Comparison of ENCODE assay signal across 25 cellular contexts in the genomic region with DNA sequence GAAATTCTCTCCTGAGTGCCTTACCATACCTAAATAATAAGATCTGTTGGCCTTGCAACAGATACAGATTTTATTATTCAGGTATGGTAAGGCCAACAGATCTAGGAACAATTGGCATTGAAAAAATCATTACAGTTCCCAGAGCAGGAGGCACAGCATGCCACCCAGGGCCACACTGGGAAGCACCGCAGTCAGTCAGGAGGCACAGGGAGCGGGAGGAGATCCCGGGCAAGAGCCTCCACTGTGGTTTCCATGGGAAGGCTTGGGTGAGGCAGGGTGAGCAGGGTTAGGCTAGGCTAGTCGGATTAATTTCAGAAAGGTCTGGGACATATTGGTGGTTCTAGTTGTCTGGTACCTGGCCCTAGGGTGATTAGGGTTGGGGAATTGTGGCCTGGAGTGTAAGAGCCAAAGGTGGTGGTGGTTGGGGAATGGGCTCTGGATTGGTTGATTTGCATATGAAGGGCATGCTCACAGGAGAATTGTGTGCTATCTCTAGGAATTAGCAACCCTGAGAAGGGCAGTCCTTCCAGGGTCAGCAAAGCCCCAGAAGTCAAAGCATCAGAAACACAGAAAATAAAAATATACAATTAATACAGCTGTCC.
DNase-seq lines count a peak whose midpoint lies in the region; FAIRE-seq and TF ChIP-seq lines count a peak whose summit lies in the region.
"Had no signal": no experiment of that assay in that cellular context is flagged by ENCODE, and none has a peak within 500 bp of the region (broad histone marks: within the 10 kb centered on the region; RNA-seq: fewer than 3 reads in every experiment).

No MANE protein-coding gene starts in this region.

- H3K4me3 ChIP-seq in HUES64 (ENCODE audit: low read length) (no peak overlapping the region; the same call in 1 of the 2 replicates), neural progenitor cell (no peak overlapping the region), small intestine (ENCODE audit: low read depth in 1 of 2, low read length in 2 of 2) (no peak overlapping the region), adrenal gland (no peak overlapping the region)
- H3K4me3 ChIP-seq: BLaER1 treated with 17β-estradiol and CSF1 and Interleukin-3, amounts not matched to agents 10 nM and 100 nM; Peyer's patch had no signal

- peak overlapping the region; percentile 1 for H3K4me2 ChIP-seq in neural progenitor cell
- H3K4me2 ChIP-seq: BLaER1 treated with 17β-estradiol and CSF1 and Interleukin-3, amounts not matched to agents 10 nM and 100 nM; KMS-11 had no signal

- H3K9ac ChIP-seq in HUES64 (ENCODE audit: low read depth, low read length) (no peak overlapping the region), neural progenitor cell (no peak overlapping the region)
- H3K9ac ChIP-seq: BLaER1 treated with 17β-estradiol and CSF1 and Interleukin-3, amounts not matched to agents 10 nM and 100 nM; KMS-11 had no signal

- H3K36me3 ChIP-seq in HUES64 (ENCODE audit: insufficient read depth, low read length), result no peaks in the 10 kb centered on the region
- H3K36me3 ChIP-seq in neural progenitor cell, result no peaks in the 10 kb centered on the region
- H3K36me3 ChIP-seq in small intestine (ENCODE audit: control insufficient read depth in 2 of 2, insufficient read depth in 2 of 2, low read length in 2 of 2), result no peaks in the 10 kb centered on the region
- H3K36me3 ChIP-seq in adrenal gland (replicated peaks in 1 of 2), result no peaks in the 10 kb centered on the region
- H3K36me3 ChIP-seq: BLaER1 treated with 17β-estradiol and CSF1 and Interleukin-3, amounts not matched to agents 10 nM and 100 nM; Peyer's patch had no signal

- H3K27ac Mint-ChIP-seq in neural progenitor cell, result no peak overlapping the region
- H3K27ac Mint-ChIP-seq: CD8-positive, alpha-beta T cell had no signal

- no peaks in the 10 kb centered on the region for H3K36me3 Mint-ChIP-seq in neural progenitor cell
- H3K36me3 Mint-ChIP-seq: CD8-positive, alpha-beta T cell had no signal

- WGBS in HUES64, result 41% methylated on average over 4 of the region's 4 CpGs
- 93 to 96% (median 95%) methylated on average over 4 of the region's 4 CpGs for WGBS in small intestine, 3 donors
- 90 to 96% (median 94%) methylated on average over 4 of the region's 4 CpGs for WGBS in adrenal gland, 4 donors

- no peak for TF ChIP-seq POLR2A in adrenal gland (IDR thresholded peaks at IDR 0.05)

- H3K4me3 Mint-ChIP-seq in neural progenitor cell, result no peak overlapping the region
- H3K4me3 Mint-ChIP-seq: CD8-positive, alpha-beta T cell had no signal

- H3K27ac ChIP-seq in HUES64 (ENCODE audit: low read depth, low read length), result peak overlapping the region; percentile 22; the same call in 1 of the 2 replicates
- H3K27ac ChIP-seq in neural progenitor cell, result no peak overlapping the region
- H3K27ac ChIP-seq in small intestine (ENCODE audit: low read depth in 1 of 2, low read length in 1 of 2), result no peak overlapping the region
- H3K27ac ChIP-seq in adrenal gland, result no peak overlapping the region
- H3K27ac ChIP-seq: 22Rv1; BLaER1 treated with 17β-estradiol and CSF1 and Interleukin-3, amounts not matched to agents 10 nM and 100 nM; HL-60; KMS-11; Peyer's patch had no signal

- FAIRE-seq in small intestine (lab: Jason Lieb, UNC), result no peak
- FAIRE-seq: G401.6, GM18507 had no signal

- no peaks in the 10 kb centered on the region for H3K27me3 Mint-ChIP-seq in neural progenitor cell (ENCODE audit: insufficient read depth, low read depth)

- H3K4me1 Mint-ChIP-seq in neural progenitor cell, result peaks cover 23% of the 10 kb centered on the region

- H3K9me3 Mint-ChIP-seq in neural progenitor cell, result no peaks in the 10 kb centered on the region
- H3K9me3 Mint-ChIP-seq: CD8-positive, alpha-beta T cell had no signal

- H3K79me2 ChIP-seq in neural progenitor cell (ENCODE audit: low read depth), result no peaks in the 10 kb centered on the region

- peaks cover 14% of the 10 kb centered on the region for H3K4me1 ChIP-seq in HUES64 (ENCODE audit: insufficient read depth, low read length)
- peaks cover 12% of the 10 kb centered on the region for H3K4me1 ChIP-seq in neural progenitor cell
- H3K4me1 ChIP-seq in small intestine (ENCODE audit: control insufficient read depth in 2 of 2, insufficient read depth in 1 of 2, low read depth in 1 of 2, low read length in 1 of 2), result no peaks in the 10 kb centered on the region
- no peaks in the 10 kb centered on the region for H3K4me1 ChIP-seq in adrenal gland (replicated peaks in 1 of 2)
- H3K4me1 ChIP-seq: BLaER1 treated with 17β-estradiol and CSF1 and Interleukin-3, amounts not matched to agents 10 nM and 100 nM; Peyer's patch had no signal

- H4K20me1 ChIP-seq in neural progenitor cell (ENCODE audit: low read depth), result no peaks in the 10 kb centered on the region
- H4K20me1 ChIP-seq: BLaER1 treated with 17β-estradiol and CSF1 and Interleukin-3, amounts not matched to agents 10 nM and 100 nM had no signal

- H2AFZ ChIP-seq in neural progenitor cell (replicated peaks), result no peak overlapping the region

- intact Hi-C loops in adrenal gland (cut with DNase I), result no loop called here

- TF ChIP-seq CTCF in neural progenitor cell (IDR thresholded peaks at IDR 0.05), result no peak
- no peak for TF ChIP-seq CTCF in adrenal gland (IDR thresholded peaks at IDR 0.05)

- H3K9me3 ChIP-seq in HUES64 (ENCODE audit: insufficient read depth, low read depth, low read length) (no peaks in the 10 kb centered on the region), neural progenitor cell (ENCODE audit: low read depth) (no peaks in the 10 kb centered on the region), small intestine (ENCODE audit: control insufficient read depth, low read depth) (no peaks in the 10 kb centered on the region), adrenal gland (replicated peaks in 1 of 3) (no peaks in the 10 kb centered on the region)
- H3K9me3 ChIP-seq: BLaER1 treated with 17β-estradiol and CSF1 and Interleukin-3, amounts not matched to agents 10 nM and 100 nM; Peyer's patch had no signal

- DNase-seq in ELF-1 (ENCODE audit: low read depth, low spot score) (peak; percentile 83), iPS DF 19.7 (ENCODE audit: low read depth, low spot score) (peak; percentile 35), neural progenitor cell (ENCODE audit: low spot score) (peak; percentile 15), small intestine (no peak), GM03348 (ENCODE audit: low spot score) (no peak), adrenal gland (no peak), A172 (ENCODE audit: low spot score) (no peak)
- DNase-seq: CD8-positive, alpha-beta T cell; DND-41; GOT3; IMR-90; NCI-H1092 treated with DMSO at 0.1 percent for 48 hours; NCI-H1436 treated with DMSO at 0.1 percent for 48 hours; NCI-H2029; NCI-H345; NCI-H524; NCI-H82; Peyer's patch had no signal

- H3K27me3 ChIP-seq in HUES64 (ENCODE audit: insufficient read depth, low read length) (no peaks in the 10 kb centered on the region), neural progenitor cell (no peaks in the 10 kb centered on the region), small intestine (ENCODE audit: control insufficient read depth in 2 of 2, insufficient read depth in 2 of 2, low read length in 2 of 2) (peaks cover 0 to 2% of the 10 kb centered on the region in 2 donors), adrenal gland (no peaks in the 10 kb centered on the region)
- H3K27me3 ChIP-seq: BLaER1 treated with 17β-estradiol and CSF1 and Interleukin-3, amounts not matched to agents 10 nM and 100 nM; Peyer's patch had no signal

- no peaks in the 10 kb centered on the region for H3F3A ChIP-seq in neural progenitor cell (ENCODE audit: low read depth)

Comparison
In these comparisons a context has a peak if more than half of its experiments do, and no peak if none do; other contexts are left out.
1. DNase-seq: peak in ELF-1 (single experiment), iPS DF 19.7 (single experiment) and neural progenitor cell (single experiment); none in small intestine (single experiment), GM03348 (single experiment), adrenal gland (0 of 7) and A172 (single experiment).